In genomic region chr19:14517446-14517839, GRCh38 we compare ENCODE assay signal across 8 cellular contexts. TPM values are rescaled to one million over a fixed set of nuclear protein-coding genes. Genes with fewer than 3 reads are reported as not detected.
DNase-seq lines count a peak whose midpoint lies in the region; ATAC-seq and TF ChIP-seq lines count a peak whose summit lies in the region.

No MANE protein-coding gene starts in this region.

- peaks cover 32% of the 10 kb centered on the region for H3F3A ChIP-seq in MM.1S (ENCODE audit: insufficient read depth, low read length)

- H3K4me2 ChIP-seq in MM.1S (ENCODE audit: low read depth, low read length), result peak overlapping the region; percentile 100

- no peaks in the 10 kb centered on the region for H3K27me3 ChIP-seq in MM.1S (replicated peaks; ENCODE audit: insufficient read depth, low read length)

- H3K9me3 ChIP-seq in MM.1S (replicated peaks; ENCODE audit: insufficient read depth, low read length), result no peaks in the 10 kb centered on the region

- H3K4me3 ChIP-seq in GM12864 (ENCODE audit: low read depth, low read length), result peak overlapping the region; percentile 88
- H3K4me3 ChIP-seq in MM.1S (ENCODE audit: low read length), result peak overlapping the region; percentile 97

- peaks cover 23% of the 10 kb centered on the region for H3K36me3 ChIP-seq in MM.1S (replicated peaks; ENCODE audit: insufficient read depth, low read length)

- TF ChIP-seq CTCF in GM12864 (IDR thresholded peaks at IDR 0.05; ENCODE audit: low read depth, low read length, missing control alignments) (no peak), MM.1S (IDR thresholded peaks at IDR 0.05; ENCODE audit: low read length) (no peak), nephron progenitor cell (IDR thresholded peaks at IDR 0.05) (no peak)

- H3K4me1 Mint-ChIP-seq in effector memory CD8-positive, alpha-beta T cell (ENCODE audit: low read depth in 2 of 2), result peaks cover 47% of the 10 kb centered on the region in 2 donors
- peaks cover 80% of the 10 kb centered on the region for H3K4me1 Mint-ChIP-seq in nephron progenitor cell

- peaks cover 38% of the 10 kb centered on the region for H3K79me2 ChIP-seq in MM.1S (ENCODE audit: low read length)

- peaks cover 78% of the 10 kb centered on the region for H3K36me3 Mint-ChIP-seq in effector memory CD8-positive, alpha-beta T cell (ENCODE audit: insufficient read depth)
- peaks cover 35% of the 10 kb centered on the region for H3K36me3 Mint-ChIP-seq in nephron progenitor cell (ENCODE audit: low read depth)

- H2AFZ ChIP-seq in MM.1S (ENCODE audit: low read length), result no peak overlapping the region

- no peaks in the 10 kb centered on the region for H3K27me3 Mint-ChIP-seq in effector memory CD8-positive, alpha-beta T cell
- peaks cover 3% of the 10 kb centered on the region for H3K27me3 Mint-ChIP-seq in nephron progenitor cell (ENCODE audit: low read depth, poor library complexity)

- H3K9me2 ChIP-seq in MM.1S (replicated peaks; ENCODE audit: insufficient read depth, low read length), result no peaks in the 10 kb centered on the region

- peaks cover 19% of the 10 kb centered on the region for H4K20me1 ChIP-seq in MM.1S (ENCODE audit: insufficient read depth, low read length)

- H3K27ac ChIP-seq in MM.1S (ENCODE audit: low read length), result peak overlapping the region; percentile 25; the same call in 1 of the 2 replicates

- H3K4me3 Mint-ChIP-seq in effector memory CD8-positive, alpha-beta T cell, result peak overlapping the region; percentile 96
- peak overlapping the region; percentile 93 for H3K4me3 Mint-ChIP-seq in nephron progenitor cell

- H3K9me3 Mint-ChIP-seq in effector memory CD8-positive, alpha-beta T cell, result no peaks in the 10 kb centered on the region
- no peaks in the 10 kb centered on the region for H3K9me3 Mint-ChIP-seq in nephron progenitor cell

- peak overlapping the region; percentile 98 for H3K27ac Mint-ChIP-seq in effector memory CD8-positive, alpha-beta T cell
- H3K27ac Mint-ChIP-seq in nephron progenitor cell, result peak overlapping the region; percentile 82

- H3K9ac ChIP-seq in MM.1S (ENCODE audit: low read length), result peak overlapping the region; percentile 96; the same call in 1 of the 2 replicates

- no peak for DNase-seq in GM12864 (ENCODE audit: low read depth)
- no peak for DNase-seq in MM.1S
- no peak for DNase-seq in effector memory CD8-positive, alpha-beta T cell
- no peak for DNase-seq in nephron progenitor cell
- no peak for DNase-seq in HT-29 (ENCODE audit: low spot score)
- no peak for DNase-seq in activated CD4-positive, CD25-positive, alpha-beta regulatory T cell (lab: John Stamatoyannopoulos, UW)

- peaks cover 16% of the 10 kb centered on the region for H3K4me1 ChIP-seq in MM.1S (ENCODE audit: low read length)

- ATAC-seq in effector memory CD8-positive, alpha-beta T cell (replicated peaks), result no peak
- ATAC-seq in GM19351 (IDR thresholded peaks at IDR 0.05; ENCODE audit: unreplicated experiment) (no peak), HG03571 (IDR thresholded peaks at IDR 0.05; ENCODE audit: unreplicated experiment) (no peak)

RNA-seq across cellular contexts. Expression of gene DNAJB1, which starts 0.8 kb away (rescaled TPM):
- total RNA-seq in HT-29 (2014; rRNA removed; shearing (Covaris generic)), result 77.7 and 79.9 TPM in 2 replicates

RNA-seq across cellular contexts. Expression of gene TECR, which starts 12.0 kb away (rescaled TPM):
- total RNA-seq in HT-29 (2014; rRNA removed; shearing (Covaris generic)), result 117 and 146 TPM in 2 replicates

RNA-seq across cellular contexts. Expression of gene GIPC1, which starts 21.5 kb away (rescaled TPM):
- total RNA-seq in HT-29 (2014; rRNA removed; shearing (Covaris generic)), result 296 and 305 TPM in 2 replicates

RNA-seq across cellular contexts. Expression of gene PTGER1, which starts 42.3 kb away (rescaled TPM):
- total RNA-seq in HT-29 (2014; rRNA removed; shearing (Covaris generic)), result 0.31 TPM in 1 of 2 replicates, not detected in the other

RNA-seq across cellular contexts. Expression of gene NDUFB7, which starts 54.4 kb away (rescaled TPM):
- 482 and 492 TPM in 2 replicates for total RNA-seq in HT-29 (2014; rRNA removed; shearing (Covaris generic))
